ENCODE assay signal across 8 cellular contexts in genomic region chr20:32031007-32031958, GRCh38. TPM values are rescaled to one million over a fixed set of nuclear protein-coding genes. Genes with fewer than 3 reads are reported as not detected.
DNase-seq lines count a peak whose midpoint lies in the region; ATAC-seq and TF ChIP-seq lines count a peak whose summit lies in the region.

No MANE protein-coding gene starts in this region.

- H3K18ac ChIP-seq in trophoblast cell (ENCODE audit: low read length) = no peak overlapping the region

- no CpG with 5 or more reads among the region's 59 CpGs for WGBS in trophoblast cell (ENCODE audit: extremely low coverage, insufficient coverage, insufficient read length)

- H3K4me3 Mint-ChIP-seq in activated naive CD8-positive, alpha-beta T cell treated with anti-CD3 and anti-CD28 coated beads for 36 hours = no peak overlapping the region

- peak; percentile 68 to 80 (median 79) for TF ChIP-seq CTCF in vagina (IDR thresholded peaks at IDR 0.05)

- DNase-seq in GM04504 (ENCODE audit: low read depth) = peak; percentile 65
- DNase-seq in NCI-H1092 treated with DMSO at 0.1 percent for 48 hours (lab: John Stamatoyannopoulos, UW) = peak; percentile 57
- peak; percentile 49 for DNase-seq in SKM-1 (lab: John Stamatoyannopoulos, UW; ENCODE audit: unreplicated experiment)
- DNase-seq in activated naive CD8-positive, alpha-beta T cell treated with anti-CD3 and anti-CD28 coated beads for 36 hours = peak; percentile 46
- DNase-seq in head of caudate nucleus = peak; percentile 48 to 88 (median 76)
- DNase-seq in trophoblast cell = peak; percentile 65 to 89
- DNase-seq in vagina (ENCODE audit: extremely low spot score in 2 of 2) = no peak

- peak overlapping the region; percentile 32 for H3K4me2 ChIP-seq in trophoblast cell (ENCODE audit: low read length)

- no peaks in the 10 kb centered on the region for H3K4me1 Mint-ChIP-seq in activated naive CD8-positive, alpha-beta T cell treated with anti-CD3 and anti-CD28 coated beads for 36 hours

- H3K4me3 ChIP-seq in trophoblast cell (ENCODE audit: low read depth, low read length) (no peak overlapping the region), vagina (peak overlapping the region; percentile 2 to 13)

- no peak overlapping the region for H3K23ac ChIP-seq in trophoblast cell (ENCODE audit: low read length)

- H3K4me1 ChIP-seq in trophoblast cell (ENCODE audit: control insufficient read depth in 1 of 2, insufficient read depth in 2 of 2, low read length in 2 of 2) (peaks cover 2 to 3% of the 10 kb centered on the region in 2 experiments), vagina (peaks cover 7% of the 10 kb centered on the region)

- no peak overlapping the region for H3K27ac Mint-ChIP-seq in activated naive CD8-positive, alpha-beta T cell treated with anti-CD3 and anti-CD28 coated beads for 36 hours

- H2BK120ac ChIP-seq in trophoblast cell (ENCODE audit: insufficient read depth, low read length, poor library complexity) = no peak overlapping the region

- H3K14ac ChIP-seq in trophoblast cell (ENCODE audit: low read length) = no peak overlapping the region

- peak overlapping the region; percentile 72 for H2AFZ ChIP-seq in trophoblast cell (ENCODE audit: insufficient read depth, low read length, poor library complexity)

- H4K8ac ChIP-seq in trophoblast cell (ENCODE audit: low read depth, low read length) = no peak overlapping the region

- no peak overlapping the region for H2BK12ac ChIP-seq in trophoblast cell (ENCODE audit: low read length)

- peaks cover 54% of the 10 kb centered on the region for H3K27me3 Mint-ChIP-seq in activated naive CD8-positive, alpha-beta T cell treated with anti-CD3 and anti-CD28 coated beads for 36 hours

- H3K36me3 Mint-ChIP-seq in activated naive CD8-positive, alpha-beta T cell treated with anti-CD3 and anti-CD28 coated beads for 36 hours = no peaks in the 10 kb centered on the region

- H4K12ac ChIP-seq in trophoblast cell (ENCODE audit: low read depth, low read length) = no peak overlapping the region

- no peaks in the 10 kb centered on the region for H3K79me2 ChIP-seq in trophoblast cell (ENCODE audit: control insufficient read depth, insufficient read depth, low read length, poor library complexity)

- no peaks in the 10 kb centered on the region for H3K79me1 ChIP-seq in trophoblast cell (ENCODE audit: low read length)

- no peak overlapping the region for H3K27ac ChIP-seq in trophoblast cell (ENCODE audit: low read depth, low read length)
- H3K27ac ChIP-seq in vagina = no peak overlapping the region

- no peak for ATAC-seq in HG03135 (IDR thresholded peaks at IDR 0.05; ENCODE audit: unreplicated experiment)

- no peak overlapping the region for H4K91ac ChIP-seq in trophoblast cell (ENCODE audit: low read depth, low read length)

- no peak overlapping the region for H3K4ac ChIP-seq in trophoblast cell (ENCODE audit: low read depth, low read length)

- H3K27me3 ChIP-seq in trophoblast cell (ENCODE audit: insufficient read depth, low read length) (no peaks in the 10 kb centered on the region), vagina (peaks cover 4% of the 10 kb centered on the region)

- H3K36me3 ChIP-seq in trophoblast cell (ENCODE audit: control insufficient read depth in 1 of 2, insufficient read depth in 2 of 2, low read length in 2 of 2) (no peaks in the 10 kb centered on the region), vagina (no peaks in the 10 kb centered on the region)

- no peaks in the 10 kb centered on the region for H3K9me3 ChIP-seq in trophoblast cell (ENCODE audit: insufficient read depth, low read depth, low read length)
- H3K9me3 ChIP-seq in vagina = no peaks in the 10 kb centered on the region

- H3K9ac ChIP-seq in trophoblast cell (ENCODE audit: low read length) = no peak overlapping the region

- no peak for TF ChIP-seq POLR2A in vagina (IDR thresholded peaks at IDR 0.05)

- intact Hi-C loops in head of caudate nucleus (cut with DNase I) = loop anchor here (5.0 kb wide), 1 partner anchor 209 kb away; no protein-coding TSS in a partner anchor
- intact Hi-C loops in vagina (cut with DNase I) = loop anchor here (10.0 kb wide), 2 partner anchors 176 to 206 kb away; no protein-coding TSS in a partner anchor

- no peak overlapping the region for H2BK5ac ChIP-seq in trophoblast cell (ENCODE audit: low read depth, low read length, poor library complexity)

- H2AK5ac ChIP-seq in trophoblast cell (ENCODE audit: low read length) = no peak overlapping the region

- H3K9me3 Mint-ChIP-seq in activated naive CD8-positive, alpha-beta T cell treated with anti-CD3 and anti-CD28 coated beads for 36 hours = no peaks in the 10 kb centered on the region

RNA-seq across cellular contexts. Expression of gene HCK, which starts 20.8 kb away (rescaled TPM):
- total RNA-seq in activated naive CD8-positive, alpha-beta T cell treated with anti-CD3 and anti-CD28 coated beads for 36 hours = not detected
- polyA plus RNA-seq in trophoblast cell (2013) = 0.04 TPM in 1 of 2 replicates, not detected in the other
- 10.1 TPM for total RNA-seq in vagina

RNA-seq across cellular contexts. Expression of gene CCM2L, which starts 21.0 kb away (rescaled TPM):
- total RNA-seq in activated naive CD8-positive, alpha-beta T cell treated with anti-CD3 and anti-CD28 coated beads for 36 hours = not detected
- polyA plus RNA-seq in trophoblast cell (2013) = 0.24 and 0.25 TPM in 2 replicates
- 8.6 TPM for total RNA-seq in vagina

Comparison
In these comparisons a context has a peak if more than half of its experiments do, and no peak if none do; other contexts are left out.
1. DNase-seq: peak in GM04504 (single experiment), NCI-H1092 treated with DMSO at 0.1 percent for 48 hours (single experiment), SKM-1 (single experiment), activated naive CD8-positive, alpha-beta T cell treated with anti-CD3 and anti-CD28 coated beads for 36 hours (single experiment), head of caudate nucleus (42 of 42) and trophoblast cell (2 of 2); none in vagina (0 of 2).
2. RNA of gene HCK, which starts 20.8 kb away (total RNA-seq): 10.1 TPM in vagina (single experiment); not detected in activated naive CD8-positive, alpha-beta T cell treated with anti-CD3 and anti-CD28 coated beads for 36 hours; every median in the first group is over 10 times any median in the second.